In the genomic region with DNA sequence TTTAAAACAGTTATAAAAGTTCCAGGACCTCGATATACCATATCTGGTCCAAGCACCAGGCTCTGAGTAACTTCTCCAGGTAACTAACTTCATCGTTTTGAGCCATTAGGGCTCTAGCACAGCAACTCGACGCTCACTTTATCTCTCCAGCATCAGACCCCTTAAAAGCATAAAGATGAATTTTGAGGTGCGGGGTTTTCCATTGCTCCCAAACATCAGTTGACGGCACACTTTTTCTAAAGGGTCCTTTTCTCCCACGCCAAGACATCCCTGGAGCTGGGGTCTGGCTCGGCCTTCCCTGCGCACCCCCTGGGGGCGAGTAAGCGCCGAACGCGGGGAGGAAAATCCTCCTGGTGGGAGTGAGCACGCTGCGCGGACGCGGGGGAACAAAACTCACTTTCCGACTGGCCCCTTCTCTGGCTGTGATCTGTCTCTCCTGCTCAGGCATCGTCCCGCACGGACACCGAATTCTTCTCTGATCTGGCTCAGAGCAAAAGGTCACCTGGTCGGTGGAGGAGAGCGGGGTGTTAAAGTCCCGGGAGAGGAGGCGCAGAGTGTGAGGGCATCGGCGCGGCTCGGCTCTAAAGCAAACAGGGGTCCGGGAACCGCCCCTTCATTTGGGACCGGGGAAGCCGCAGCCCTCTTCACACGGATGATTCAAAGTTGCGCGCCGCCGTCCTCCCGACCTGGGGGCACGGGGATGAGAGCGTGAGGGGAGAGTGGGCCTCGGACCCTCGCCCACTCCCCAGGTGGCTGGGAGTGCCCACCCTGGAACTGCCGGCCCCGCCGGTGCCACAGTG, we compare ENCODE assay signal across 8 cellular contexts. TPM values are rescaled to one million over a fixed set of nuclear protein-coding genes. Genes with fewer than 3 reads are reported as not detected.
A peak's percentile ranks its signal among the peaks of the same experiment; 100 is the strongest.
DNase-seq lines count a peak whose midpoint lies in the region; ATAC-seq and TF ChIP-seq lines count a peak whose summit lies in the region.

Gene ATP7B (minus strand): TSS at position 561 of the 800 bp plus-strand sequence. CDS start 113 bp downstream, at position 448.

- no peaks in the 10 kb centered on the region for H3K9me3 Mint-ChIP-seq in T-helper 1 cell treated with Interleukin-12 subunit alpha and Interleukin-12 subunit beta and Interleukin-4 antibody, amounts not matched to agents 30 μg/mL and 1 μg/mL, for 36 hours

- TF ChIP-seq CTCF in choroid plexus epithelial cell (conservative IDR thresholded peaks at IDR 0.05; ENCODE audit: low read depth, low read length): peak; percentile 36
- TF ChIP-seq CTCF in lower leg skin (IDR thresholded peaks at IDR 0.05): no peak

- peak; percentile 44 for DNase-seq in GM03348 (ENCODE audit: low spot score)
- DNase-seq in choroid plexus epithelial cell (ENCODE audit: low read depth): no peak
- peak in 1 of 2 donors; percentile 90 for DNase-seq in lower leg skin (ENCODE audit: low spot score in 2 of 2)
- peak; percentile 2 for DNase-seq in stimulated activated CD8-positive, alpha-beta memory T cell treated with anti-CD3 and anti-CD28 coated beads, Interleukin-15, amount 100 ng/mL, for 24 hours (ENCODE audit: low read depth)
- no peak for DNase-seq in GOT3 (lab: John Stamatoyannopoulos, UW)

- peak; percentile 12 for ATAC-seq in HG02943 (IDR thresholded peaks at IDR 0.05; ENCODE audit: low read depth, unreplicated experiment)
- no peak for ATAC-seq in HG03457 (IDR thresholded peaks at IDR 0.05; ENCODE audit: unreplicated experiment)

- WGBS in lower leg skin, 2 donors: 7 to 16% methylated on average over 20 to 28 of the region's 49 CpGs

- H3K4me1 Mint-ChIP-seq in T-helper 1 cell treated with Interleukin-12 subunit alpha and Interleukin-12 subunit beta and Interleukin-4 antibody, amounts not matched to agents 30 μg/mL and 1 μg/mL, for 36 hours (ENCODE audit: low read depth): peaks cover 9% of the 10 kb centered on the region

- peak within 1 kb of the TSS; percentile 99 for H3K4me3 Mint-ChIP-seq in T-helper 1 cell treated with Interleukin-12 subunit alpha and Interleukin-12 subunit beta and Interleukin-4 antibody, amounts not matched to agents 30 μg/mL and 1 μg/mL, for 36 hours

- H3K27ac Mint-ChIP-seq in T-helper 1 cell treated with Interleukin-12 subunit alpha and Interleukin-12 subunit beta and Interleukin-4 antibody, amounts not matched to agents 30 μg/mL and 1 μg/mL, for 36 hours: peak within 1 kb of the TSS; percentile 91

- no peak for TF ChIP-seq POLR2A in lower leg skin (IDR thresholded peaks at IDR 0.05)

- peaks cover 45% of the 10 kb centered on the region for H3K27me3 Mint-ChIP-seq in T-helper 1 cell treated with Interleukin-12 subunit alpha and Interleukin-12 subunit beta and Interleukin-4 antibody, amounts not matched to agents 30 μg/mL and 1 μg/mL, for 36 hours (ENCODE audit: low read depth)

- intact Hi-C loops in lower leg skin (cut with DNase I; ENCODE audit: low total_unique reads): no loop called here

- peak within 1 kb of the TSS; percentile 97 for H3K4me3 ChIP-seq in choroid plexus epithelial cell (ENCODE audit: low read depth, low read length)
- peak within 1 kb of the TSS; percentile 80 for H3K4me3 ChIP-seq in lower leg skin (ENCODE audit: low read depth, poor library complexity, severe bottlenecking)

- H3K36me3 Mint-ChIP-seq in T-helper 1 cell treated with Interleukin-12 subunit alpha and Interleukin-12 subunit beta and Interleukin-4 antibody, amounts not matched to agents 30 μg/mL and 1 μg/mL, for 36 hours (ENCODE audit: low read depth): peaks cover 10% of the 10 kb centered on the region

RNA-seq across cellular contexts. Expression of gene ATP7B, which starts in this region (rescaled TPM):
- total RNA-seq in lower leg skin: 1 to 10 TPM; 2.6 to 6.1 (median 4.0) TPM

Comparison
In these comparisons a context has a peak if more than half of its experiments do, and no peak if none do; other contexts are left out.
1. DNase-seq: peak in GM03348 (single experiment) and stimulated activated CD8-positive, alpha-beta memory T cell treated with anti-CD3 and anti-CD28 coated beads, Interleukin-15, amount 100 ng/mL, for 24 hours (single experiment); none in choroid plexus epithelial cell (single experiment) and GOT3 (single experiment).